Comparison of ENCODE assay signal across 21 cellular contexts in genomic region chr5:141844414-141845097, GRCh38. TPM values are rescaled to one million over a fixed set of nuclear protein-coding genes. Genes with fewer than 3 reads are reported as not detected.
DNase-seq lines count a peak whose midpoint lies in the region; ATAC-seq and TF ChIP-seq lines count a peak whose summit lies in the region.
"Had no signal": no experiment of that assay in that cellular context is flagged by ENCODE, and none has a peak within 500 bp of the region (broad histone marks: within the 10 kb centered on the region; RNA-seq: fewer than 3 reads in every experiment).

No MANE protein-coding gene starts in this region.

- WGBS in gastroesophageal sphincter (ENCODE audit: low coverage in 1 of 2), 2 donors, result 68 to 79% methylated on average over 7 of the region's 9 CpGs

- TF ChIP-seq POLR2A in gastroesophageal sphincter (IDR thresholded peaks at IDR 0.05), result no peak

- peaks cover 12% of the 10 kb centered on the region; the same call in 1 of the 2 replicates for H3K79me2 ChIP-seq in PC-9 (ENCODE audit: low read depth)
- H3K79me2 ChIP-seq in neural progenitor cell (ENCODE audit: low read depth), result peaks cover 11% of the 10 kb centered on the region
- H3K79me2 ChIP-seq: hepatocyte had no signal

- H3K27me3 Mint-ChIP-seq in glutamatergic neuron (ENCODE audit: unreplicated experiment) (peaks cover 13% of the 10 kb centered on the region), neural progenitor cell (ENCODE audit: insufficient read depth, low read depth) (peaks cover 3% of the 10 kb centered on the region)

- H3K27ac Mint-ChIP-seq in glutamatergic neuron (ENCODE audit: unreplicated experiment) (peak overlapping the region; percentile 46), neural progenitor cell (no peak overlapping the region)
- H3K27ac Mint-ChIP-seq: activated CD8-positive, alpha-beta T cell treated with anti-CD3 and anti-CD28 coated beads for 36 hours; activated naive CD8-positive, alpha-beta T cell treated with anti-CD3 and anti-CD28 coated beads for 36 hours; HFFc6; nephron progenitor cell had no signal

- H3K4me1 Mint-ChIP-seq in glutamatergic neuron (ENCODE audit: low read depth, unreplicated experiment), result peaks cover 19% of the 10 kb centered on the region
- peaks cover 61% of the 10 kb centered on the region for H3K4me1 Mint-ChIP-seq in neural progenitor cell

- no TSS peak for BruUV-seq in PC-9 (replicated peaks; lab: Mats Ljungman, UMichigan)

- CTCF ChIA-PET in PC-9 (lab: Charles Lee), result interaction anchor here (0.9 kb wide), 1 partner anchor 7 kb away, joined by 3 read pairs; no protein-coding TSS in a partner anchor

- H3K9me3 ChIP-seq in PC-9 (ENCODE audit: insufficient read depth, low read depth), result no peaks in the 10 kb centered on the region
- H3K9me3 ChIP-seq in neural progenitor cell (ENCODE audit: low read depth), result no peaks in the 10 kb centered on the region
- H3K9me3 ChIP-seq in tibial artery, result no peaks in the 10 kb centered on the region
- no peaks in the 10 kb centered on the region for H3K9me3 ChIP-seq in gastroesophageal sphincter
- H3K9me3 ChIP-seq: mucosa of descending colon, Peyer's patch had no signal

- H3K4me3 ChIP-seq in PC-9, result no peak overlapping the region
- H3K4me3 ChIP-seq in neural progenitor cell, result no peak overlapping the region
- no peak overlapping the region for H3K4me3 ChIP-seq in tibial artery
- H3K4me3 ChIP-seq in gastroesophageal sphincter, result no peak overlapping the region
- H3K4me3 ChIP-seq in coronary artery, result no peak overlapping the region
- H3K4me3 ChIP-seq: hepatocyte, mucosa of descending colon, Peyer's patch had no signal

- H2AFZ ChIP-seq in PC-9, result no peak overlapping the region
- no peak overlapping the region for H2AFZ ChIP-seq in neural progenitor cell (replicated peaks)
- H2AFZ ChIP-seq: hepatocyte had no signal

- no peak for ATAC-seq in gastroesophageal sphincter
- ATAC-seq: foreskin keratinocyte, left ventricle myocardium superior, mucosa of descending colon had no signal

- H3K27me3 ChIP-seq in PC-9 (ENCODE audit: insufficient read depth, low read depth) (no peaks in the 10 kb centered on the region), neural progenitor cell (no peaks in the 10 kb centered on the region), tibial artery (no peaks in the 10 kb centered on the region), gastroesophageal sphincter (peaks cover 59% of the 10 kb centered on the region)
- H3K27me3 ChIP-seq: foreskin keratinocyte, hepatocyte, Peyer's patch had no signal

- intact Hi-C loops in PC-9 (cut with micrococcal nuclease; ENCODE audit: unreplicated experiment), result no loop called here
- intact Hi-C loops in tibial artery (cut with DNase I; ENCODE audit: low total_unique reads), result loop anchor here (5.0 kb wide), 1 partner anchor 33 kb away; the partner anchor contains the start of gene PCDH1

- H3K4me2 ChIP-seq in PC-9 (peak overlapping the region; percentile 60; the same call in 1 of the 2 replicates), neural progenitor cell (peak overlapping the region; percentile 68)
- H3K4me2 ChIP-seq: hepatocyte had no signal

- H3K36me3 ChIP-seq in PC-9 (ENCODE audit: low read depth) (no peaks in the 10 kb centered on the region), neural progenitor cell (no peaks in the 10 kb centered on the region), tibial artery (no peaks in the 10 kb centered on the region), gastroesophageal sphincter (no peaks in the 10 kb centered on the region)
- H3K36me3 ChIP-seq: Peyer's patch had no signal

- DNase-seq in PC-9 (no peak), glutamatergic neuron (no peak), neural progenitor cell (ENCODE audit: low spot score) (no peak), tibial artery (no peak), coronary artery (ENCODE audit: low spot score) (no peak)
- no peak for DNase-seq in activated effector memory CD4-positive, alpha-beta T cell treated with anti-CD3 and anti-CD28 coated beads, Interleukin-2, amount 50 U/mL, for 16 hours
- DNase-seq: activated CD4-positive, CD25-positive, alpha-beta regulatory T cell treated with anti-CD3 and anti-CD28 coated beads, Interleukin-2, amount 50 U/mL, for 72 hours; cerebellar nuclear complex; effector CD4-positive, alpha-beta T cell; EL; foreskin keratinocyte; HFFc6; KG1; left ventricle myocardium superior; mucosa of descending colon; nephron progenitor cell; Peyer's patch had no signal

- no peaks in the 10 kb centered on the region for H3K36me3 Mint-ChIP-seq in glutamatergic neuron (ENCODE audit: unreplicated experiment)
- no peaks in the 10 kb centered on the region for H3K36me3 Mint-ChIP-seq in neural progenitor cell

- no peaks in the 10 kb centered on the region for H3K9me2 ChIP-seq in PC-9 (ENCODE audit: insufficient read depth)

- no peak overlapping the region for H3K9ac ChIP-seq in neural progenitor cell

- H3F3A ChIP-seq in PC-9 (ENCODE audit: insufficient read depth, low read depth) (peaks cover 23% of the 10 kb centered on the region), neural progenitor cell (ENCODE audit: low read depth) (peaks cover 58% of the 10 kb centered on the region)

- H3K4me1 ChIP-seq in PC-9 (replicated peaks; ENCODE audit: insufficient read depth), result peaks cover 71% of the 10 kb centered on the region
- peaks cover 77% of the 10 kb centered on the region for H3K4me1 ChIP-seq in neural progenitor cell
- H3K4me1 ChIP-seq in tibial artery, result peaks cover 0 to 79% (median 60%) of the 10 kb centered on the region in 4 donors
- peaks cover 0 to 46% (median 5%) of the 10 kb centered on the region in 3 donors for H3K4me1 ChIP-seq in gastroesophageal sphincter

- no peak overlapping the region for H3K4me3 Mint-ChIP-seq in glutamatergic neuron (ENCODE audit: unreplicated experiment)
- no peak overlapping the region for H3K4me3 Mint-ChIP-seq in neural progenitor cell
- H3K4me3 Mint-ChIP-seq: activated CD8-positive, alpha-beta T cell treated with anti-CD3 and anti-CD28 coated beads for 36 hours; activated naive CD8-positive, alpha-beta T cell treated with anti-CD3 and anti-CD28 coated beads for 36 hours; HFFc6; nephron progenitor cell had no signal

- H4K20me1 ChIP-seq in PC-9 (ENCODE audit: insufficient read depth), result no peaks in the 10 kb centered on the region
- no peaks in the 10 kb centered on the region for H4K20me1 ChIP-seq in neural progenitor cell (ENCODE audit: low read depth)

- no peak for TF ChIP-seq EP300 in gastroesophageal sphincter (IDR thresholded peaks at IDR 0.05)

- POLR2A ChIA-PET in PC-9 (lab: Charles Lee; ENCODE audit: unreplicated experiment), result no interaction called here

- H3K27ac ChIP-seq in PC-9 (peak overlapping the region; percentile 58; the same call in 1 of the 2 replicates), neural progenitor cell (no peak overlapping the region), tibial artery (peak overlapping the region; percentile 66 to 69), gastroesophageal sphincter (peak overlapping the region in 2 of 4 donors; percentile 61 to 71), coronary artery (peak overlapping the region in 1 of 2 donors; percentile 84)
- H3K27ac ChIP-seq: foreskin keratinocyte, hepatocyte had no signal

- H3K9me3 Mint-ChIP-seq in glutamatergic neuron (ENCODE audit: unreplicated experiment) (peaks cover 1% of the 10 kb centered on the region), neural progenitor cell (no peaks in the 10 kb centered on the region)
- H3K9me3 Mint-ChIP-seq: activated CD8-positive, alpha-beta T cell treated with anti-CD3 and anti-CD28 coated beads for 36 hours; activated naive CD8-positive, alpha-beta T cell treated with anti-CD3 and anti-CD28 coated beads for 36 hours; HFFc6; nephron progenitor cell had no signal

- no peak for TF ChIP-seq CTCF in PC-9 (conservative IDR thresholded peaks at IDR 0.05)
- TF ChIP-seq CTCF in glutamatergic neuron (IDR thresholded peaks at IDR 0.05; ENCODE audit: partially characterized antibody, unreplicated experiment), result no peak
- no peak for TF ChIP-seq CTCF in neural progenitor cell (IDR thresholded peaks at IDR 0.05)
- no peak for TF ChIP-seq CTCF in tibial artery (IDR thresholded peaks at IDR 0.05)
- no peak for TF ChIP-seq CTCF in gastroesophageal sphincter (IDR thresholded peaks at IDR 0.05)
- no peak for TF ChIP-seq CTCF in coronary artery (IDR thresholded peaks at IDR 0.05)

RNA-seq across cellular contexts. Expression of gene PCDH1, which starts 33.7 kb away (rescaled TPM):
- total RNA-seq in PC-9 (2021) (88.5 and 101 TPM in 2 replicates), glutamatergic neuron (ENCODE audit: unreplicated experiment) (7.9 TPM), neural progenitor cell (ENCODE audit: low replicate concordance) (24.8 and 48.4 TPM in 2 replicates), gastroesophageal sphincter (10 to 100 TPM; 23.0 to 52.8 (median 30.9) TPM)
- total RNA-seq: activated naive CD8-positive, alpha-beta T cell treated with anti-CD3 and anti-CD28 coated beads for 36 hours had no signal
